In genomic region chr2:85893428-85894258, GRCh38 we compare ENCODE assay signal across 1 cellular context.
TF ChIP-seq lines count a peak whose summit lies in the region.

No MANE protein-coding gene starts in this region.

TF ChIP-seq in HepG2, 621 proteins besides CTCF, POLR2A, EP300 and RAD21 (continued from another document):
- no peak for TF ChIP-seq ETS1 (CRISPR knock-in tag; IDR thresholded peaks at IDR 0.05)
- no peak for TF ChIP-seq NBN (conservative IDR thresholded peaks at IDR 0.05)
